In the genomic region with DNA sequence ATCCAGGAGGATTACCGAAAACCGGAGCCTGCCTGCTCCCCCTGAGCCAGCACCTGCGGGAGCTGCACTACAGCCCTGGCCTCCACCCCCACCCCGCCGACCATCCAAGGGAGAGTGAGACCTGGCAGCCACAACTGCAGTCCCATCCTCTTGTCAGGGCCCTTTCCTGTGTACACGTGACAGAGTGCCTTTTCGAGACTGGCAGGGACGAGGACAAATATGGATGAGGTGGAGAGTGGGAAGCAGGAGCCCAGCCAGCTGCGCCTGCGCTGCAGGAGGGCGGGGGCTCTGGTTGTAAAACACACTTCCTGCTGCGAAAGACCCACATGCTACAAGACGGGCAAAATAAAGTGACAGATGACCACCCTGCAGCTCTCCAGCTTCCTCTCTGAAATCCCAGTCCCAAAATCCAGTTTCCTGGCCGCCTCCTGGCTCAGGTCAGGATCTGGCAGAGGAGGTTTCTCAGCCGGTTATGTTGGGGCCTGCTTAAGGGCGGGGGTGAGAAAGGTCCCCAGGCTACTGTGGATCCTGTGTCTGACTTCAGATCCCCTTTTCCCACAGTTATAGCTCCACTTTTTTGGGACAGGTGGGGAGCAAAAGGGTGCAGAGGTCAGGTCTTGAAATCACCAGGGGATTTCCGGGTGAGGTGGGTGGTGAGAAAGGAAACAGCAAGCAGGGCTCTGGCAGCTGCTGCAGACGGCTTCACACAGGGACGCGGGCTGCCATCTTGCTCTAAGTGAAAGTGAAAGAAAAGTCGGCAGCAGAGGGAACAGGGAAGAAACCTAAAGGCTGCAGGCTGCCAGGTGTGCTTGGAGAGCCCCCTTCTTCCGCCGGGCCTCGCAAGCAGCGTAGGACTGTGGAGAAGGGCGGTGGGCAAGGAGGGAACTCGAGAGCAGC, we compare ENCODE assay signal across 1 cellular context.
TF ChIP-seq lines count a peak whose summit lies in the region.

A gene with protein sequence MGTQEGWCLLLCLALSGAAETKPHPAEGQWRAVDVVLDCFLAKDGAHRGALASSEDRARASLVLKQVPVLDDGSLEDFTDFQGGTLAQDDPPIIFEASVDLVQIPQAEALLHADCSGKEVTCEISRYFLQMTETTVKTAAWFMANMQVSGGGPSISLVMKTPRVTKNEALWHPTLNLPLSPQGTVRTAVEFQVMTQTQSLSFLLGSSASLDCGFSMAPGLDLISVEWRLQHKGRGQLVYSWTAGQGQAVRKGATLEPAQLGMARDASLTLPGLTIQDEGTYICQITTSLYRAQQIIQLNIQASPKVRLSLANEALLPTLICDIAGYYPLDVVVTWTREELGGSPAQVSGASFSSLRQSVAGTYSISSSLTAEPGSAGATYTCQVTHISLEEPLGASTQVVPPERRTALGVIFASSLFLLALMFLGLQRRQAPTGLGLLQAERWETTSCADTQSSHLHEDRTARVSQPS (plus strand): TSS at position 695 of the 897 bp plus-strand sequence. CDS start 207 bp downstream, outside the sequence.

TF ChIP-seq in HepG2, 621 proteins besides CTCF, POLR2A, EP300 and RAD21 (continued from another document):
- TF ChIP-seq, protein P1, sequence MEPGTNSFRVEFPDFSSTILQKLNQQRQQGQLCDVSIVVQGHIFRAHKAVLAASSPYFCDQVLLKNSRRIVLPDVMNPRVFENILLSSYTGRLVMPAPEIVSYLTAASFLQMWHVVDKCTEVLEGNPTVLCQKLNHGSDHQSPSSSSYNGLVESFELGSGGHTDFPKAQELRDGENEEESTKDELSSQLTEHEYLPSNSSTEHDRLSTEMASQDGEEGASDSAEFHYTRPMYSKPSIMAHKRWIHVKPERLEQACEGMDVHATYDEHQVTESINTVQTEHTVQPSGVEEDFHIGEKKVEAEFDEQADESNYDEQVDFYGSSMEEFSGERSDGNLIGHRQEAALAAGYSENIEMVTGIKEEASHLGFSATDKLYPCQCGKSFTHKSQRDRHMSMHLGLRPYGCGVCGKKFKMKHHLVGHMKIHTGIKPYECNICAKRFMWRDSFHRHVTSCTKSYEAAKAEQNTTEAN (CRISPR knock-in tag; conservative IDR thresholded peaks at IDR 0.05), result peak; percentile 54; the same call in 1 of the 2 replicates
